ENCODE assay signal across 9 cellular contexts in the genomic region with DNA sequence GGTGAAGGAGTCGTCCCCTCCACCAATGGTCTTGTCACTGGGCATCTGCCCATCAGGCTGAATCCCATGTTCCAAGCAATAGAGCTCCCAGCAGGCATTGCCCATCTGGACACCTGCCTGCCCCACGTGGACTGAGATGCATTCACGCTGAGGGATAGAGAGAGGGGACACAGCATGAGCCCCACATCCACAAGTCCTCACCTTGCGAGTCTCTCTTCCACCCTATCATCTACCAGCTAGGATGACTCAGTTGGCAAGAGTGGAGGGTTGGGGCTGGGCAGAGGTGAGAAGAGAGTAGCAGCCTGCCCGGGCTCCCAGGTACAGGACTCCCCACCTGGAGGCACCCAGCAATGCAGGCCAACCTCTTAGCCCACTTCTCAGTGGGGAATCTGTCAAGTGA. TPM values are rescaled to one million over a fixed set of nuclear protein-coding genes. Genes with fewer than 3 reads are reported as not detected.
A peak's percentile ranks its signal among the peaks of the same experiment; 100 is the strongest.
DNase-seq lines count a peak whose midpoint lies in the region; ATAC-seq and TF ChIP-seq lines count a peak whose summit lies in the region.
"Had no signal": no experiment of that assay in that cellular context is flagged by ENCODE, and none has a peak within 500 bp of the region (broad histone marks: within the 10 kb centered on the region; RNA-seq: fewer than 3 reads in every experiment).

No MANE protein-coding gene starts in this region.

- ATAC-seq in lower lobe of right lung (no peak), GM18517 (IDR thresholded peaks at IDR 0.05; ENCODE audit: unreplicated experiment) (no peak)
- ATAC-seq: Panc1 had no signal

- H3K27me3 ChIP-seq in lower lobe of right lung (ENCODE audit: low read depth): no peaks in the 10 kb centered on the region
- H3K27me3 ChIP-seq in uterus: peaks cover 0 to 17% of the 10 kb centered on the region in 2 donors

- TF ChIP-seq CTCF in lower lobe of right lung (IDR thresholded peaks at IDR 0.05) (no peak), uterus (IDR thresholded peaks at IDR 0.05) (no peak)

- H3K4me3 ChIP-seq in lower lobe of right lung (peak overlapping the region; percentile 72), uterus (no peak overlapping the region)

- TF ChIP-seq POLR2A in uterus (IDR thresholded peaks at IDR 0.05): no peak

- H3K4me1 ChIP-seq in lower lobe of right lung: peaks cover 62% of the 10 kb centered on the region
- peaks cover 0 to 8% of the 10 kb centered on the region in 2 donors for H3K4me1 ChIP-seq in uterus

- intact Hi-C loops in lower lobe of right lung (cut with DNase I) (no loop called here), uterus (cut with DNase I; ENCODE audit: low total_unique reads) (no loop called here)

- peak overlapping the region; percentile 85 for H3K27ac ChIP-seq in lower lobe of right lung
- peak overlapping the region; percentile 15 to 67 for H3K27ac ChIP-seq in uterus

- peaks cover 23% of the 10 kb centered on the region for H3K36me3 ChIP-seq in lower lobe of right lung
- no peaks in the 10 kb centered on the region for H3K36me3 ChIP-seq in uterus

- DNase-seq in stimulated activated CD4-positive, alpha-beta T cell treated with anti-CD3 and anti-CD28 coated beads, Interleukin-1b, Interleukin-23, amount 100 ng/mL, for 48 hours: peak; percentile 42
- no peak for DNase-seq in stimulated activated CD4-positive, alpha-beta T cell treated with anti-CD3 and anti-CD28 coated beads, Interleukin-12 subunit alpha, Interleukin-12 subunit beta, amount 100 ng/mL, for 4 hours
- DNase-seq in activated naive CD4-positive, alpha-beta T cell treated with Interleukin-2 at 50 U/mL for 16 hours: peak; percentile 36
- DNase-seq in lower lobe of right lung (no peak), uterus (no peak), SIG-M5 treated with dmso at 0.1 percent for 504 hours (lab: John Stamatoyannopoulos, UW; ENCODE audit: unreplicated experiment) (no peak), NCI-H226 (no peak)

- no peaks in the 10 kb centered on the region for H3K9me3 ChIP-seq in lower lobe of right lung
- H3K9me3 ChIP-seq in uterus: no peaks in the 10 kb centered on the region

RNA-seq across cellular contexts. Expression of a gene that starts 1.0 kb away (rescaled TPM):
- total RNA-seq in lower lobe of right lung (3.5 TPM), uterus (under 1 TPM in 2 of 4 donors, not detected in 2; 0.43 to 0.83 TPM)

RNA-seq across cellular contexts. Expression of a gene that starts 1.6 kb away (rescaled TPM):
- 35.0 TPM for total RNA-seq in lower lobe of right lung
- 10 to 100 TPM in 2 of 4 donors, 1 to 10 TPM in 2; 3.7 to 32.3 (median 7.3) TPM for total RNA-seq in uterus

RNA-seq across cellular contexts. Expression of a gene that starts 6.8 kb away (rescaled TPM):
- total RNA-seq in lower lobe of right lung (26.7 TPM), uterus (10 to 100 TPM in 3 of 4 donors, 1 to 10 TPM in 1; 4.1 to 55.6 (median 18.0) TPM)

RNA-seq across cellular contexts. Expression of a gene that starts 6.8 kb away (rescaled TPM):
- total RNA-seq in lower lobe of right lung: 12.6 TPM
- total RNA-seq in uterus: 10 to 100 TPM in 2 of 4 donors, 1 to 10 TPM in 2; 8.2 to 20.7 (median 10.9) TPM

RNA-seq across cellular contexts. Expression of a gene that starts 22.5 kb away (rescaled TPM):
- 46.1 TPM for total RNA-seq in lower lobe of right lung
- total RNA-seq in uterus: 10 to 100 TPM; 31.8 to 57.6 (median 38.7) TPM

Comparison
In these comparisons a context has a peak if more than half of its experiments do, and no peak if none do; other contexts are left out.
1. DNase-seq: peak in stimulated activated CD4-positive, alpha-beta T cell treated with anti-CD3 and anti-CD28 coated beads, Interleukin-1b, Interleukin-23, amount 100 ng/mL, for 48 hours (single experiment) and activated naive CD4-positive, alpha-beta T cell treated with Interleukin-2 at 50 U/mL for 16 hours (single experiment); none in stimulated activated CD4-positive, alpha-beta T cell treated with anti-CD3 and anti-CD28 coated beads, Interleukin-12 subunit alpha, Interleukin-12 subunit beta, amount 100 ng/mL, for 4 hours (single experiment), lower lobe of right lung (single experiment), uterus (0 of 2), SIG-M5 treated with dmso at 0.1 percent for 504 hours (single experiment) and NCI-H226 (single experiment).